20 cellular contexts compared by ENCODE assay signal in the genomic region with DNA sequence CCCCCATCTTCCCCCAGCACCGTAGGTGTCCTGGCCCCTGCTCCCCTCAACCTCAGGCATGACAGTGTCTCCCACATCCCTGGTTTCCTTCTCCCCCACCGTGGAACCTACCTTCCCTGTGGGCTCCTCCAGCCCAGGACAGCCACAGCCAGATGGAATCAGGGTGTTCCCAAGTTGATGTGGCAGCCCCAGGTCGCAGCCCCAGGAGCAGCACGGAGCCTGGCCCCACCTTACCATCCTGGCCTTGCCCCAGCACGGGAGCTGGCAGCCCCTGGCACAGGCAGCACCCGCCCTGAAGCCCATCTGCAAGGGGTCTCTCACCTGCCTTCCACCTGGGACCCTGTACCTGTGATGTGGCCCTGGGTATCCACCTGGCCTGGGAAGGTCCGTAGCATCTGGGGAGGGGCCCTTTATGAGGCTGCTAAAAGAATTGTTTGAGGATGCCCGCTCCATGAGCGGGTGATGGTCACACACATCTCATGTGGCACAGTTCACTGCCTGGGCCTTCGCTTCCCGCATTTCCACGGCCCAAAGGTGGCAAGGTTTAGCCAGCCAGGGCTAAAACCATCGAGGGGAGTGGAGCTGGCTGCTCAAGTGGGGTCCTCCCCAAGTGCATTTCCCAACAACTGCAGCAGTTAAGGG. TPM values are rescaled to one million over a fixed set of nuclear protein-coding genes. Genes with fewer than 3 reads are reported as not detected.
DNase-seq lines count a peak whose midpoint lies in the region; TF ChIP-seq lines count a peak whose summit lies in the region.
"Had no signal": no experiment of that assay in that cellular context is flagged by ENCODE, and none has a peak within 500 bp of the region (broad histone marks: within the 10 kb centered on the region; RNA-seq: fewer than 3 reads in every experiment).

No MANE protein-coding gene starts in this region.

- peak overlapping the region; percentile 74 for H3K4me3 ChIP-seq in GM12865 (ENCODE audit: low read depth, low read length)
- H3K4me3 ChIP-seq: ascending aorta, neural progenitor cell, PC-9, smooth muscle cell, thoracic aorta had no signal

- H3K27ac Mint-ChIP-seq in activated naive CD8-positive, alpha-beta T cell: peak overlapping the region; percentile 58
- H3K27ac Mint-ChIP-seq in nephron: no peak overlapping the region
- H3K27ac Mint-ChIP-seq: endodermal cell, neural progenitor cell had no signal

- H3K4me3 Mint-ChIP-seq in activated naive CD8-positive, alpha-beta T cell: peak overlapping the region; percentile 79
- H3K4me3 Mint-ChIP-seq in nephron: peak overlapping the region; percentile 17 to 43 (median 42)
- H3K4me3 Mint-ChIP-seq: endodermal cell, neural progenitor cell had no signal

- no peaks in the 10 kb centered on the region for H3K36me3 Mint-ChIP-seq in activated naive CD8-positive, alpha-beta T cell
- no peaks in the 10 kb centered on the region for H3K36me3 Mint-ChIP-seq in nephron (ENCODE audit: low read depth)
- H3K36me3 Mint-ChIP-seq: neural progenitor cell had no signal

- TF ChIP-seq CTCF in GM12865 (IDR thresholded peaks at IDR 0.05; ENCODE audit: insufficient read depth, low read depth, low read length, missing control alignments) (no peak), nephron (IDR thresholded peaks at IDR 0.05; ENCODE audit: unreplicated experiment in 3 of 3) (no peak)

- peaks cover 5% of the 10 kb centered on the region for H3K4me1 Mint-ChIP-seq in activated naive CD8-positive, alpha-beta T cell (ENCODE audit: low read depth)
- H3K4me1 Mint-ChIP-seq in nephron: peaks cover 6% of the 10 kb centered on the region
- H3K4me1 Mint-ChIP-seq: endodermal cell had no signal

- H3K9me3 Mint-ChIP-seq in activated naive CD8-positive, alpha-beta T cell (ENCODE audit: low read depth): no peaks in the 10 kb centered on the region
- no peaks in the 10 kb centered on the region for H3K9me3 Mint-ChIP-seq in nephron
- H3K9me3 Mint-ChIP-seq: neural progenitor cell had no signal

- peak; percentile 58 for DNase-seq in activated CD8-positive, alpha-beta memory T cell treated with anti-CD3 and anti-CD28 coated beads, Interleukin-2, amount 50 U/mL, for 48 hours
- no peak for DNase-seq in activated CD8-positive, alpha-beta memory T cell treated with anti-CD3 and anti-CD28 coated beads for 24 hours
- no peak for DNase-seq in GM12865 (ENCODE audit: low read depth)
- no peak for DNase-seq in dermis blood vessel endothelial cell
- DNase-seq in NCI-H2171 (lab: John Stamatoyannopoulos, UW): no peak
- no peak for DNase-seq in SW480 (ENCODE audit: low spot score)
- DNase-seq: ACHN; activated CD4-positive, CD25-positive, alpha-beta regulatory T cell treated with anti-CD3 and anti-CD28 coated beads, Interleukin-2, amount 50 U/mL, for 72 hours; DMS79 treated with DMSO at 0.1 percent for 48 hours; endodermal cell; HCEC 1CT; NCI-H1417; NCI-H748 treated with DMSO at 0.1 percent for 48 hours; PC-9 had no signal

- no peaks in the 10 kb centered on the region for H3K27me3 Mint-ChIP-seq in activated naive CD8-positive, alpha-beta T cell
- H3K27me3 Mint-ChIP-seq in nephron (ENCODE audit: low read depth): peaks cover 8% of the 10 kb centered on the region

RNA-seq across cellular contexts. Expression of a gene that starts 4.2 kb away (rescaled TPM):
- 4.6 and 11.7 TPM in 2 replicates for total RNA-seq in dermis blood vessel endothelial cell

RNA-seq across cellular contexts. Expression of a gene that starts 39.5 kb away (rescaled TPM):
- total RNA-seq in dermis blood vessel endothelial cell: 9.7 and 18.0 TPM in 2 replicates

RNA-seq across cellular contexts. Expression of a gene that starts 43.9 kb away (rescaled TPM):
- 0.42 and 0.68 TPM in 2 replicates for total RNA-seq in dermis blood vessel endothelial cell

RNA-seq across cellular contexts. Expression of a gene that starts 55.9 kb away (rescaled TPM):
- 265 and 324 TPM in 2 replicates for total RNA-seq in dermis blood vessel endothelial cell
